ENCODE assay signal across 8 cellular contexts in genomic region chr10:110893559-110894179, GRCh38. TPM values are rescaled to one million over a fixed set of nuclear protein-coding genes. Genes with fewer than 3 reads are reported as not detected.
DNase-seq lines count a peak whose midpoint lies in the region; ATAC-seq and TF ChIP-seq lines count a peak whose summit lies in the region.

No MANE protein-coding gene starts in this region.

- H3K27ac Mint-ChIP-seq in activated CD8-positive, alpha-beta T cell treated with anti-CD3 and anti-CD28 coated beads, Interleukin-2, amount 10 ng/mL, durations not matched to agents 7 days and 5 days: no peak overlapping the region

- no peak overlapping the region for H3K4me3 ChIP-seq in left ventricle myocardium inferior
- H3K4me3 ChIP-seq in spleen: no peak overlapping the region

- H3K27me3 ChIP-seq in left ventricle myocardium inferior (ENCODE audit: low read depth): no peaks in the 10 kb centered on the region
- H3K27me3 ChIP-seq in spleen (replicated peaks in 1 of 7): no peaks in the 10 kb centered on the region

- H3K27ac ChIP-seq in left ventricle myocardium inferior (replicated peaks) (no peak overlapping the region), spleen (peak overlapping the region in 1 of 8 donors; percentile 5)

- H3K36me3 Mint-ChIP-seq in activated CD8-positive, alpha-beta T cell treated with anti-CD3 and anti-CD28 coated beads, Interleukin-2, amount 10 ng/mL, durations not matched to agents 7 days and 5 days (ENCODE audit: low read depth): peaks cover 58% of the 10 kb centered on the region

- ATAC-seq in GM21825 (IDR thresholded peaks at IDR 0.05; ENCODE audit: unreplicated experiment): peak; percentile 66
- peak; percentile 79 for ATAC-seq in activated CD8-positive, alpha-beta T cell treated with anti-CD3 and anti-CD28 coated beads, Interleukin-2, amount 10 ng/mL, durations not matched to agents 7 days and 5 days

- H3K4me3 Mint-ChIP-seq in activated CD8-positive, alpha-beta T cell treated with anti-CD3 and anti-CD28 coated beads, Interleukin-2, amount 10 ng/mL, durations not matched to agents 7 days and 5 days: no peak overlapping the region

- intact Hi-C loops in left ventricle myocardium inferior (cut with micrococcal nuclease) (loop anchor here (5.0 to 10.0 kb wide), 2 partner anchors 89 to 146 kb away; no protein-coding TSS in a partner anchor), spleen (cut with DNase I; ENCODE audit: low total_unique reads) (loop anchor here (5.0 kb wide), 2 partner anchors 91 to 146 kb away; no protein-coding TSS in a partner anchor)

- no peak for TF ChIP-seq POLR2A in spleen (IDR thresholded peaks at IDR 0.05)

- TF ChIP-seq CTCF in left ventricle myocardium inferior (IDR thresholded peaks at IDR 0.05; ENCODE audit: borderline replicate concordance): peak; percentile 69
- peak in 10 of 11 experiments; percentile 36 to 76 (median 66) for TF ChIP-seq CTCF in spleen (IDR thresholded peaks at IDR 0.05 in 8 of 11, conservative IDR thresholded peaks at IDR 0.05 in 3 of 11)

- DNase-seq in NCI-H2196 (lab: John Stamatoyannopoulos, UW; ENCODE audit: unreplicated experiment) (peak; percentile 12), NCI-H2196 treated with DMSO at 0.1 percent for 48 hours (lab: John Stamatoyannopoulos, UW; ENCODE audit: unreplicated experiment) (no peak), NCI-H1436 (lab: John Stamatoyannopoulos, UW) (peak; percentile 68), left ventricle myocardium inferior (no peak), spleen (no peak), T-helper 9 cell (no peak)
- DNase-seq in activated CD8-positive, alpha-beta T cell treated with anti-CD3 and anti-CD28 coated beads, Interleukin-2, amount 10 ng/mL, durations not matched to agents 7 days and 5 days: no peak

- H3K36me3 ChIP-seq in left ventricle myocardium inferior (peaks cover 76% of the 10 kb centered on the region), spleen (peaks cover 0 to 99% (median 69%) of the 10 kb centered on the region in 6 donors)

- H3K9me3 Mint-ChIP-seq in activated CD8-positive, alpha-beta T cell treated with anti-CD3 and anti-CD28 coated beads, Interleukin-2, amount 10 ng/mL, durations not matched to agents 7 days and 5 days (ENCODE audit: insufficient read depth): no peaks in the 10 kb centered on the region

- peaks cover 14% of the 10 kb centered on the region for H3K4me1 Mint-ChIP-seq in activated CD8-positive, alpha-beta T cell treated with anti-CD3 and anti-CD28 coated beads, Interleukin-2, amount 10 ng/mL, durations not matched to agents 7 days and 5 days (ENCODE audit: low read depth)

- POLR2A ChIA-PET in activated CD8-positive, alpha-beta T cell treated with anti-CD3 and anti-CD28 coated beads, Interleukin-2, amount 10 ng/mL, durations not matched to agents 7 days and 5 days (lab: Charles Lee): interaction anchor here (0.8 to 1.2 kb wide), 3 partner anchors 29 to 221 kb away, joined by 3 to 4 read pairs (median 4); no protein-coding TSS in a partner anchor

- CTCF ChIA-PET in activated CD8-positive, alpha-beta T cell treated with anti-CD3 and anti-CD28 coated beads, Interleukin-2, amount 10 ng/mL, durations not matched to agents 7 days and 5 days (lab: Charles Lee): interaction anchor here (0.7 to 8.5 kb wide), 32 partner anchors 9 to 286 kb away, joined by 3 to 88 read pairs (median 4); partner anchors contain the start of genes BBIP1 and SHOC2

- no peaks in the 10 kb centered on the region for H3K27me3 Mint-ChIP-seq in activated CD8-positive, alpha-beta T cell treated with anti-CD3 and anti-CD28 coated beads, Interleukin-2, amount 10 ng/mL, durations not matched to agents 7 days and 5 days (ENCODE audit: low read depth)

- 35 to 47% (median 38%) methylated on average over 4 of the region's 4 CpGs for WGBS in spleen, 5 donors

- H3K9me3 ChIP-seq in left ventricle myocardium inferior (replicated peaks) (no peaks in the 10 kb centered on the region), spleen (no peaks in the 10 kb centered on the region)

- H3K4me1 ChIP-seq in left ventricle myocardium inferior (peaks cover 28% of the 10 kb centered on the region), spleen (peaks cover 0 to 87% (median 35%) of the 10 kb centered on the region in 6 donors)

RNA-seq across cellular contexts. Expression of gene PDCD4, which starts 21.9 kb away (rescaled TPM):
- 10 to 100 TPM; 97.1 to 98.4 TPM for total RNA-seq in activated CD8-positive, alpha-beta T cell treated with anti-CD3 and anti-CD28 coated beads, Interleukin-2, amount 10 ng/mL, durations not matched to agents 7 days and 5 days
- 86.5 TPM for total RNA-seq in left ventricle myocardium inferior
- total RNA-seq in spleen: 100 to 1,000 TPM; 128 to 201 (median 146) TPM
- polyA plus RNA-seq in spleen: 100 to 1,000 TPM; 121 to 204 (median 176) TPM

RNA-seq across cellular contexts. Expression of gene BBIP1, which starts 25.3 kb away (rescaled TPM):
- total RNA-seq in activated CD8-positive, alpha-beta T cell treated with anti-CD3 and anti-CD28 coated beads, Interleukin-2, amount 10 ng/mL, durations not matched to agents 7 days and 5 days: 10 to 100 TPM; 20.7 to 21.1 TPM
- total RNA-seq in left ventricle myocardium inferior (25.1 TPM), spleen (10 to 100 TPM; 20.7 to 40.0 (median 34.4) TPM)
- 10 to 100 TPM; 22.3 to 27.5 (median 22.5) TPM for polyA plus RNA-seq in spleen

RNA-seq across cellular contexts. Expression of gene SHOC2, which starts 25.7 kb away (rescaled TPM):
- total RNA-seq in activated CD8-positive, alpha-beta T cell treated with anti-CD3 and anti-CD28 coated beads, Interleukin-2, amount 10 ng/mL, durations not matched to agents 7 days and 5 days: 10 to 100 TPM; 40.0 to 43.2 TPM
- 47.9 TPM for total RNA-seq in left ventricle myocardium inferior
- 10 to 100 TPM; 60.6 to 80.4 (median 72.2) TPM for total RNA-seq in spleen
- polyA plus RNA-seq in spleen: 10 to 100 TPM; 17.6 to 24.5 (median 20.5) TPM

Comparison
In these comparisons a context has a peak if more than half of its experiments do, and no peak if none do; other contexts are left out.
1. DNase-seq: peak in NCI-H2196 (single experiment) and NCI-H1436 (single experiment); none in NCI-H2196 treated with DMSO at 0.1 percent for 48 hours (single experiment), activated CD8-positive, alpha-beta T cell treated with anti-CD3 and anti-CD28 coated beads, Interleukin-2, amount 10 ng/mL, durations not matched to agents 7 days and 5 days (single experiment), left ventricle myocardium inferior (single experiment), spleen (single experiment) and T-helper 9 cell (single experiment).